Comparison of ENCODE assay signal across 8 cellular contexts in genomic region chr15:82545002-82545401, GRCh38.
"Had no signal": no experiment of that assay in that cellular context is flagged by ENCODE, and none has a peak within 500 bp of the region (broad histone marks: within the 10 kb centered on the region; RNA-seq: fewer than 3 reads in every experiment).

No MANE protein-coding gene starts in this region.

- H3K4me2 ChIP-seq: GM23338 had no signal

- H3K4me3 ChIP-seq: GM23338, K562 had no signal

- H3K4me3 Mint-ChIP-seq: GM23338, H9 had no signal

- H2AFZ ChIP-seq: GM23338 had no signal

- FAIRE-seq: H1, H54, HTR-8/SVneo, K562 had no signal

- H3K27ac Mint-ChIP-seq: GM23338, H9 had no signal

- H3K9me3 Mint-ChIP-seq: GM23338, H9 had no signal

- DNase-seq: H9, HCEC 1CT, IMR-90 had no signal
